ENCODE assay signal across 12 cellular contexts in genomic region chr2:241123816-241124536, GRCh38. TPM values are rescaled to one million over a fixed set of nuclear protein-coding genes. Genes with fewer than 3 reads are reported as not detected.
DNase-seq lines count a peak whose midpoint lies in the region; ATAC-seq and TF ChIP-seq lines count a peak whose summit lies in the region.
"Had no signal": no experiment of that assay in that cellular context is flagged by ENCODE, and none has a peak within 500 bp of the region (broad histone marks: within the 10 kb centered on the region; RNA-seq: fewer than 3 reads in every experiment).

No MANE protein-coding gene starts in this region.

- peaks cover 17% of the 10 kb centered on the region for H3K36me3 Mint-ChIP-seq in activated naive CD8-positive, alpha-beta T cell treated with anti-CD3 and anti-CD28 coated beads, Interleukin-2, amount 10 ng/mL, durations not matched to agents 7 days and 5 days
- H3K36me3 Mint-ChIP-seq in activated naive CD8-positive, alpha-beta T cell treated with anti-CD3 and anti-CD28 coated beads, Interleukin-2, amount 50 U/mL, for 24 hours (ENCODE audit: low read depth): peaks cover 26% of the 10 kb centered on the region
- H3K36me3 Mint-ChIP-seq in activated T-cell treated with anti-CD3 and anti-CD28 coated beads, Interleukin-2, amount 50 U/mL, for 24 hours (ENCODE audit: low read depth): peaks cover 83% of the 10 kb centered on the region
- H3K36me3 Mint-ChIP-seq in HFFc6 (ENCODE audit: low read depth): peaks cover 19% of the 10 kb centered on the region
- peaks cover 14% of the 10 kb centered on the region for H3K36me3 Mint-ChIP-seq in osteocyte (ENCODE audit: unreplicated experiment)

- H3K36me3 ChIP-seq in left lung: peaks cover 0 to 26% of the 10 kb centered on the region in 2 donors
- peaks cover 9% of the 10 kb centered on the region for H3K36me3 ChIP-seq in suprapubic skin
- H3K36me3 ChIP-seq: ascending aorta had no signal

- POLR2A ChIA-PET in activated naive CD8-positive, alpha-beta T cell treated with anti-CD3 and anti-CD28 coated beads, Interleukin-2, amount 10 ng/mL, durations not matched to agents 7 days and 5 days (lab: Charles Lee): interaction anchor here (1.1 kb wide), 1 partner anchor 25 kb away, joined by 4 read pairs; the partner anchor contains the start of gene PASK

- no peak for TF ChIP-seq CTCF in left lung (IDR thresholded peaks at IDR 0.05)
- no peak for TF ChIP-seq CTCF in suprapubic skin (IDR thresholded peaks at IDR 0.05)
- TF ChIP-seq CTCF in HFFc6 (IDR thresholded peaks at IDR 0.05): no peak
- no peak for TF ChIP-seq CTCF in osteocyte (IDR thresholded peaks at IDR 0.05)

- no peaks in the 10 kb centered on the region for H3K9me3 Mint-ChIP-seq in activated naive CD8-positive, alpha-beta T cell treated with anti-CD3 and anti-CD28 coated beads, Interleukin-2, amount 10 ng/mL, durations not matched to agents 7 days and 5 days
- peaks cover 11% of the 10 kb centered on the region for H3K9me3 Mint-ChIP-seq in activated naive CD8-positive, alpha-beta T cell treated with anti-CD3 and anti-CD28 coated beads, Interleukin-2, amount 50 U/mL, for 24 hours
- peaks cover 3% of the 10 kb centered on the region for H3K9me3 Mint-ChIP-seq in activated T-cell treated with anti-CD3 and anti-CD28 coated beads, Interleukin-2, amount 50 U/mL, for 24 hours
- H3K9me3 Mint-ChIP-seq in HFFc6 (peaks cover 10% of the 10 kb centered on the region), osteocyte (ENCODE audit: unreplicated experiment) (peaks cover 8% of the 10 kb centered on the region)

- H3K27ac Mint-ChIP-seq in activated naive CD8-positive, alpha-beta T cell treated with anti-CD3 and anti-CD28 coated beads, Interleukin-2, amount 10 ng/mL, durations not matched to agents 7 days and 5 days: no peak overlapping the region
- no peak overlapping the region for H3K27ac Mint-ChIP-seq in activated naive CD8-positive, alpha-beta T cell treated with anti-CD3 and anti-CD28 coated beads, Interleukin-2, amount 50 U/mL, for 24 hours
- peak overlapping the region; percentile 68 for H3K27ac Mint-ChIP-seq in activated T-cell treated with anti-CD3 and anti-CD28 coated beads, Interleukin-2, amount 50 U/mL, for 24 hours
- H3K27ac Mint-ChIP-seq in HFFc6: no peak overlapping the region
- no peak overlapping the region for H3K27ac Mint-ChIP-seq in osteocyte (ENCODE audit: unreplicated experiment)
- H3K27ac Mint-ChIP-seq: stimulated activated naive CD8-positive, alpha-beta T cell treated with anti-CD3 and anti-CD28 coated beads, Interleukin-15, Interleukin-2, amounts not matched to agents 100 ng/mL and 50 ng/mL, for 24 hours had no signal

- H3K4me3 ChIP-seq in left lung: no peak overlapping the region
- no peak overlapping the region for H3K4me3 ChIP-seq in suprapubic skin
- H3K4me3 ChIP-seq: ascending aorta had no signal

- 64% methylated on average over 11 of the region's 16 CpGs for WGBS in suprapubic skin

- no peaks in the 10 kb centered on the region for H3K4me1 ChIP-seq in left lung
- peaks cover 5% of the 10 kb centered on the region for H3K4me1 ChIP-seq in suprapubic skin
- H3K4me1 ChIP-seq: ascending aorta, BE2C had no signal

- H3K4me1 Mint-ChIP-seq in activated naive CD8-positive, alpha-beta T cell treated with anti-CD3 and anti-CD28 coated beads, Interleukin-2, amount 10 ng/mL, durations not matched to agents 7 days and 5 days: peaks cover 6% of the 10 kb centered on the region
- H3K4me1 Mint-ChIP-seq in activated naive CD8-positive, alpha-beta T cell treated with anti-CD3 and anti-CD28 coated beads, Interleukin-2, amount 50 U/mL, for 24 hours: peaks cover 25% of the 10 kb centered on the region
- H3K4me1 Mint-ChIP-seq in activated T-cell treated with anti-CD3 and anti-CD28 coated beads, Interleukin-2, amount 50 U/mL, for 24 hours (ENCODE audit: low read depth): peaks cover 51% of the 10 kb centered on the region
- H3K4me1 Mint-ChIP-seq in HFFc6 (ENCODE audit: low read depth) (peaks cover 6% of the 10 kb centered on the region; the same call in 1 of the 2 replicates), osteocyte (ENCODE audit: unreplicated experiment) (no peaks in the 10 kb centered on the region)

- no peaks in the 10 kb centered on the region for H3K9me3 ChIP-seq in left lung
- no peaks in the 10 kb centered on the region for H3K9me3 ChIP-seq in suprapubic skin
- H3K9me3 ChIP-seq: ascending aorta, BE2C had no signal

- no peak for TF ChIP-seq POLR2A in suprapubic skin (IDR thresholded peaks at IDR 0.05)

- H3K27me3 ChIP-seq in left lung (no peaks in the 10 kb centered on the region), suprapubic skin (no peaks in the 10 kb centered on the region)
- H3K27me3 ChIP-seq: ascending aorta, BE2C had no signal

- ATAC-seq in activated naive CD8-positive, alpha-beta T cell treated with anti-CD3 and anti-CD28 coated beads, Interleukin-2, amount 10 ng/mL, durations not matched to agents 7 days and 5 days (ENCODE audit: low read depth): peak; percentile 35
- no peak for ATAC-seq in activated naive CD8-positive, alpha-beta T cell treated with anti-CD3 and anti-CD28 coated beads, Interleukin-2, amount 50 U/mL, for 24 hours
- ATAC-seq in left lung: no peak

- TF ChIP-seq EP300 in suprapubic skin (IDR thresholded peaks at IDR 0.05): no peak

- DNase-seq in activated naive CD8-positive, alpha-beta T cell treated with anti-CD3 and anti-CD28 coated beads, Interleukin-2, amount 10 ng/mL, durations not matched to agents 7 days and 5 days: peak; percentile 22
- no peak for DNase-seq in activated naive CD8-positive, alpha-beta T cell treated with anti-CD3 and anti-CD28 coated beads, Interleukin-2, amount 50 U/mL, for 24 hours
- no peak for DNase-seq in activated T-cell treated with anti-CD3 and anti-CD28 coated beads, Interleukin-2, amount 50 U/mL, for 24 hours
- peak; percentile 28 to 66 for DNase-seq in left lung
- DNase-seq in suprapubic skin (ENCODE audit: low spot score in 2 of 2): peak; percentile 69 to 79
- DNase-seq in NCI-H446 (lab: John Stamatoyannopoulos, UW): no peak
- no peak for DNase-seq in HFFc6
- DNase-seq in osteocyte (ENCODE audit: extremely low spot score, unreplicated experiment): no peak
- DNase-seq: BE2C had no signal

- intact Hi-C loops in left lung (cut with DNase I): no loop called here

- H3K4me3 Mint-ChIP-seq in activated naive CD8-positive, alpha-beta T cell treated with anti-CD3 and anti-CD28 coated beads, Interleukin-2, amount 10 ng/mL, durations not matched to agents 7 days and 5 days: no peak overlapping the region
- no peak overlapping the region for H3K4me3 Mint-ChIP-seq in activated naive CD8-positive, alpha-beta T cell treated with anti-CD3 and anti-CD28 coated beads, Interleukin-2, amount 50 U/mL, for 24 hours
- peak overlapping the region; percentile 12 for H3K4me3 Mint-ChIP-seq in activated T-cell treated with anti-CD3 and anti-CD28 coated beads, Interleukin-2, amount 50 U/mL, for 24 hours
- no peak overlapping the region for H3K4me3 Mint-ChIP-seq in HFFc6
- no peak overlapping the region for H3K4me3 Mint-ChIP-seq in osteocyte (ENCODE audit: unreplicated experiment)
- H3K4me3 Mint-ChIP-seq: stimulated activated naive CD8-positive, alpha-beta T cell treated with anti-CD3 and anti-CD28 coated beads, Interleukin-15, Interleukin-2, amounts not matched to agents 100 ng/mL and 50 ng/mL, for 24 hours had no signal

- H3K27me3 Mint-ChIP-seq in activated naive CD8-positive, alpha-beta T cell treated with anti-CD3 and anti-CD28 coated beads, Interleukin-2, amount 10 ng/mL, durations not matched to agents 7 days and 5 days: no peaks in the 10 kb centered on the region
- no peaks in the 10 kb centered on the region for H3K27me3 Mint-ChIP-seq in activated naive CD8-positive, alpha-beta T cell treated with anti-CD3 and anti-CD28 coated beads, Interleukin-2, amount 50 U/mL, for 24 hours
- H3K27me3 Mint-ChIP-seq in activated T-cell treated with anti-CD3 and anti-CD28 coated beads, Interleukin-2, amount 50 U/mL, for 24 hours: no peaks in the 10 kb centered on the region
- H3K27me3 Mint-ChIP-seq in HFFc6 (ENCODE audit: insufficient read depth) (no peaks in the 10 kb centered on the region; the same call in none of the 2 replicates), osteocyte (ENCODE audit: unreplicated experiment) (no peaks in the 10 kb centered on the region)
- H3K27me3 Mint-ChIP-seq: stimulated activated naive CD8-positive, alpha-beta T cell treated with anti-CD3 and anti-CD28 coated beads, Interleukin-15, Interleukin-2, amounts not matched to agents 100 ng/mL and 50 ng/mL, for 24 hours had no signal

- H3K27ac ChIP-seq in left lung: no peak overlapping the region
- no peak overlapping the region for H3K27ac ChIP-seq in suprapubic skin
- H3K27ac ChIP-seq: ascending aorta, KMS-11 had no signal

RNA-seq across cellular contexts. Expression of gene MTERF4, which starts 21.9 kb away (rescaled TPM):
- total RNA-seq in activated naive CD8-positive, alpha-beta T cell treated with anti-CD3 and anti-CD28 coated beads, Interleukin-2, amount 10 ng/mL, durations not matched to agents 7 days and 5 days: 10 to 100 TPM; 88.1 to 88.9 TPM
- 10 to 100 TPM; 24.9 to 26.7 TPM for total RNA-seq in left lung
- 10 to 100 TPM; 30.0 to 81.8 (median 52.4) TPM for total RNA-seq in suprapubic skin
- 10 to 100 TPM; 17.2 to 20.6 (median 17.9) TPM for total RNA-seq in HFFc6 (2021; fragmentation: NEBNext Ultra II Directional; extraction: Animal tissue kit (Norgen Biotek cat#: 25700))
- total RNA-seq in osteocyte: 32.4 and 36.8 TPM in 2 replicates

RNA-seq across cellular contexts. Expression of gene PASK, which starts 25.3 kb away (rescaled TPM):
- total RNA-seq in activated naive CD8-positive, alpha-beta T cell treated with anti-CD3 and anti-CD28 coated beads, Interleukin-2, amount 10 ng/mL, durations not matched to agents 7 days and 5 days: 100 to 1,000 TPM; 132 to 153 TPM
- 10 to 100 TPM; 12.7 to 21.3 TPM for total RNA-seq in left lung
- 10 to 100 TPM in 3 of 4 donors, 1 to 10 TPM in 1; 9.8 to 19.7 (median 14.6) TPM for total RNA-seq in suprapubic skin
- 1 to 10 TPM; 3.3 to 7.1 (median 6.0) TPM for total RNA-seq in HFFc6 (2021; fragmentation: NEBNext Ultra II Directional; extraction: Animal tissue kit (Norgen Biotek cat#: 25700))
- 10.2 and 10.5 TPM in 2 replicates for total RNA-seq in osteocyte
- total RNA-seq: ascending aorta had no signal

RNA-seq across cellular contexts. Expression of gene PPP1R7, which starts 26.3 kb away (rescaled TPM):
- total RNA-seq in activated naive CD8-positive, alpha-beta T cell treated with anti-CD3 and anti-CD28 coated beads, Interleukin-2, amount 10 ng/mL, durations not matched to agents 7 days and 5 days: 10 to 100 TPM; 78.8 to 84.6 TPM
- total RNA-seq in left lung (10 to 100 TPM; 61.6 to 80.0 TPM), suprapubic skin (100 to 1,000 TPM in 1 of 4 donors, 10 to 100 TPM in 3; 37.8 to 104 (median 44.4) TPM), osteocyte (51.0 and 55.5 TPM in 2 replicates)
- total RNA-seq in HFFc6 (2021; fragmentation: NEBNext Ultra II Directional; extraction: Animal tissue kit (Norgen Biotek cat#: 25700)): 100 to 1,000 TPM in 3 of 6 experiments, 10 to 100 TPM in 3; 90.6 to 117 (median 103) TPM

Comparison
In these comparisons a context has a peak if more than half of its experiments do, and no peak if none do; other contexts are left out.
1. DNase-seq: peak in activated naive CD8-positive, alpha-beta T cell treated with anti-CD3 and anti-CD28 coated beads, Interleukin-2, amount 10 ng/mL, durations not matched to agents 7 days and 5 days (single experiment), left lung (2 of 2) and suprapubic skin (2 of 2); none in activated naive CD8-positive, alpha-beta T cell treated with anti-CD3 and anti-CD28 coated beads, Interleukin-2, amount 50 U/mL, for 24 hours (single experiment), activated T-cell treated with anti-CD3 and anti-CD28 coated beads, Interleukin-2, amount 50 U/mL, for 24 hours (single experiment), NCI-H446 (0 of 2), HFFc6 (single experiment) and osteocyte (single experiment).
2. RNA of gene PASK, which starts 25.3 kb away (total RNA-seq): 132 to 153 TPM in activated naive CD8-positive, alpha-beta T cell treated with anti-CD3 and anti-CD28 coated beads, Interleukin-2, amount 10 ng/mL, durations not matched to agents 7 days and 5 days; 12.7 to 21.3 TPM in left lung, 9.8 to 19.7 TPM in suprapubic skin, 10.2 to 10.5 TPM in osteocyte and 3.3 to 7.1 TPM in HFFc6; every median in the first group is over 4 times any median in the second.